Comparison of ENCODE assay signal across 10 cellular contexts in the genomic region with DNA sequence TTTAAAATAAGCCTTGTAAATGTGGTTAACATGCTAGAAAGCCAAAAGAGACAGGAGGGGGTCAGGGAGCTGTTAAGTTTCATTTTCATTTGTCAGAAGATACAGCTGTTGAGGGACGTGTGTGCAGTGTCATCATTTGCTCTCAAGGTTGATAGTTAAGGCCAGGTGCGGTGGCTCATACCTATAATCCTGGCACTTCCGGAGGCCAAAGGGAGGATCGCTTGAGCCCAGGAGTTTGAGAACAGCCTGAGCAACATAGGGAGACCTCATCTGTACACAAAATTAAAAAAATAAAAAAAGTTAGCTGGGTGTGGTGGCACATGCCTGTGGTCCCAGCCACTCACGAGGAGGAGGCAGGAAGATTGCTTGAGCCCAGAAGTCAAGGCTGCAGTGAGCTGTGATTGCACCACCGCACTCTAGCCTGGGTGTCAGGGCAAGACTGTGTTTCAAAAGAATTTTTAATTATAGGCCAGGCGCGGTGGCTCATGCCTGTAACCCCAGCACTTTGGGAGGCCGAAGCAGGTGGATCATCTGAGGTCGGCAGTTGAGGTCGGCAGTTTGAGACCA. TPM values are rescaled to one million over a fixed set of nuclear protein-coding genes. Genes with fewer than 3 reads are reported as not detected.
A peak's percentile ranks its signal among the peaks of the same experiment; 100 is the strongest.
DNase-seq lines count a peak whose midpoint lies in the region; ATAC-seq lines count a peak whose summit lies in the region.
"Had no signal": no experiment of that assay in that cellular context is flagged by ENCODE, and none has a peak within 500 bp of the region (broad histone marks: within the 10 kb centered on the region; RNA-seq: fewer than 3 reads in every experiment).

No MANE protein-coding gene starts in this region.

- peak overlapping the region; percentile 92 for H3K27ac Mint-ChIP-seq in activated CD8-positive, alpha-beta memory T cell treated with anti-CD3 and anti-CD28 coated beads, Interleukin-2, amount 10 ng/mL, durations not matched to agents 7 days and 5 days
- H3K27ac Mint-ChIP-seq in T-cell: peak overlapping the region; percentile 61 to 80
- peak overlapping the region; percentile 90 for H3K27ac Mint-ChIP-seq in stimulated activated effector memory CD8-positive, alpha-beta T cell treated with anti-CD3 and anti-CD28 coated beads, Interleukin-12 subunit alpha, Interleukin-12 subunit beta, amount 100 ng/mL, for 72 hours

- CTCF ChIA-PET in activated CD8-positive, alpha-beta memory T cell treated with anti-CD3 and anti-CD28 coated beads, Interleukin-2, amount 10 ng/mL, durations not matched to agents 7 days and 5 days (lab: Charles Lee): interaction anchor here (1.2 to 1.6 kb wide), 3 partner anchors 21 to 107 kb away, joined by 5 to 6 read pairs (median 5); a partner anchor contains a TSS
- CTCF ChIA-PET in T-cell (lab: Charles Lee): no interaction called here

- DNase-seq in activated CD8-positive, alpha-beta memory T cell treated with anti-CD3 and anti-CD28 coated beads, Interleukin-2, amount 10 ng/mL, durations not matched to agents 7 days and 5 days: peak; percentile 64
- no peak for DNase-seq in activated CD8-positive, alpha-beta memory T cell treated with anti-CD3 and anti-CD28 coated beads, Interleukin-2, amount 50 U/mL, for 48 hours
- peak in 21 of 34 experiments; percentile 5 to 42 (median 19) for DNase-seq in T-cell
- DNase-seq in stimulated activated effector memory CD8-positive, alpha-beta T cell treated with anti-CD3 and anti-CD28 coated beads, Interleukin-12 subunit alpha, Interleukin-12 subunit beta, amount 100 ng/mL, for 72 hours (ENCODE audit: low spot score in 2 of 2): peak in 1 of 2 donors; percentile 59
- no peak for DNase-seq in amniotic stem cell (lab: John Stamatoyannopoulos, UW)
- DNase-seq in left lobe of liver (ENCODE audit: low spot score): no peak
- DNase-seq in stimulated activated CD4-positive, alpha-beta T cell treated with anti-CD3 and anti-CD28 coated beads, Interleukin-4, amount 100 ng/mL, for 24 hours: no peak
- DNase-seq: NCI-H1694 treated with DMSO at 0.1 percent for 48 hours, right cardiac atrium had no signal

- ATAC-seq in activated CD8-positive, alpha-beta memory T cell treated with anti-CD3 and anti-CD28 coated beads, Interleukin-2, amount 10 ng/mL, durations not matched to agents 7 days and 5 days: peak; percentile 91
- peak; percentile 89 for ATAC-seq in HG02678 (IDR thresholded peaks at IDR 0.05; ENCODE audit: unreplicated experiment)
- peak; percentile 30 to 74 (median 48) for ATAC-seq in T-cell (replicated peaks in 1 of 4)
- ATAC-seq in stimulated activated effector memory CD8-positive, alpha-beta T cell treated with anti-CD3 and anti-CD28 coated beads, Interleukin-12 subunit alpha, Interleukin-12 subunit beta, amount 100 ng/mL, for 72 hours: peak; percentile 73
- no peak for ATAC-seq in left lobe of liver
- ATAC-seq: right cardiac atrium had no signal

- peaks cover 37% of the 10 kb centered on the region for H3K36me3 Mint-ChIP-seq in activated CD8-positive, alpha-beta memory T cell treated with anti-CD3 and anti-CD28 coated beads, Interleukin-2, amount 10 ng/mL, durations not matched to agents 7 days and 5 days
- peaks cover 30% of the 10 kb centered on the region for H3K36me3 Mint-ChIP-seq in T-cell
- H3K36me3 Mint-ChIP-seq in stimulated activated effector memory CD8-positive, alpha-beta T cell treated with anti-CD3 and anti-CD28 coated beads, Interleukin-12 subunit alpha, Interleukin-12 subunit beta, amount 100 ng/mL, for 72 hours: peaks cover 78% of the 10 kb centered on the region

- peaks cover 45% of the 10 kb centered on the region for H3K4me1 Mint-ChIP-seq in activated CD8-positive, alpha-beta memory T cell treated with anti-CD3 and anti-CD28 coated beads, Interleukin-2, amount 10 ng/mL, durations not matched to agents 7 days and 5 days
- peaks cover 26 to 28% (median 26%) of the 10 kb centered on the region in 3 donors for H3K4me1 Mint-ChIP-seq in T-cell
- peaks cover 34% of the 10 kb centered on the region for H3K4me1 Mint-ChIP-seq in stimulated activated effector memory CD8-positive, alpha-beta T cell treated with anti-CD3 and anti-CD28 coated beads, Interleukin-12 subunit alpha, Interleukin-12 subunit beta, amount 100 ng/mL, for 72 hours

- peak overlapping the region; percentile 48 for H3K4me3 Mint-ChIP-seq in activated CD8-positive, alpha-beta memory T cell treated with anti-CD3 and anti-CD28 coated beads, Interleukin-2, amount 10 ng/mL, durations not matched to agents 7 days and 5 days
- peak overlapping the region; percentile 21 to 34 (median 25) for H3K4me3 Mint-ChIP-seq in T-cell
- H3K4me3 Mint-ChIP-seq in stimulated activated effector memory CD8-positive, alpha-beta T cell treated with anti-CD3 and anti-CD28 coated beads, Interleukin-12 subunit alpha, Interleukin-12 subunit beta, amount 100 ng/mL, for 72 hours: peak overlapping the region; percentile 65

- H3K27me3 Mint-ChIP-seq in activated CD8-positive, alpha-beta memory T cell treated with anti-CD3 and anti-CD28 coated beads, Interleukin-2, amount 10 ng/mL, durations not matched to agents 7 days and 5 days: no peaks in the 10 kb centered on the region
- H3K27me3 Mint-ChIP-seq in T-cell: no peaks in the 10 kb centered on the region

- H3K9me3 Mint-ChIP-seq in activated CD8-positive, alpha-beta memory T cell treated with anti-CD3 and anti-CD28 coated beads, Interleukin-2, amount 10 ng/mL, durations not matched to agents 7 days and 5 days (ENCODE audit: low read depth): no peaks in the 10 kb centered on the region
- no peaks in the 10 kb centered on the region for H3K9me3 Mint-ChIP-seq in T-cell
- H3K9me3 Mint-ChIP-seq in stimulated activated effector memory CD8-positive, alpha-beta T cell treated with anti-CD3 and anti-CD28 coated beads, Interleukin-12 subunit alpha, Interleukin-12 subunit beta, amount 100 ng/mL, for 72 hours: no peaks in the 10 kb centered on the region

- POLR2A ChIA-PET in T-cell (lab: Charles Lee): no interaction called here

RNA-seq across cellular contexts. Expression of a gene that starts 22.7 kb away (rescaled TPM):
- total RNA-seq in activated CD8-positive, alpha-beta memory T cell treated with anti-CD3 and anti-CD28 coated beads, Interleukin-2, amount 10 ng/mL, durations not matched to agents 7 days and 5 days: 10 to 100 TPM; 70.5 to 75.8 TPM
- total RNA-seq in T-cell: 10 to 100 TPM; 34.6 to 53.3 (median 42.7) TPM
- 22.7 TPM for total RNA-seq in left lobe of liver

RNA-seq across cellular contexts. Expression of a gene that starts 23.3 kb away (rescaled TPM):
- total RNA-seq in activated CD8-positive, alpha-beta memory T cell treated with anti-CD3 and anti-CD28 coated beads, Interleukin-2, amount 10 ng/mL, durations not matched to agents 7 days and 5 days: 100 to 1,000 TPM; 284 to 336 TPM
- total RNA-seq in T-cell (100 to 1,000 TPM; 150 to 162 (median 158) TPM), left lobe of liver (52.3 TPM)

Comparison
In these comparisons a context has a peak if more than half of its experiments do, and no peak if none do; other contexts are left out.
1. DNase-seq: peak in activated CD8-positive, alpha-beta memory T cell treated with anti-CD3 and anti-CD28 coated beads, Interleukin-2, amount 10 ng/mL, durations not matched to agents 7 days and 5 days (single experiment) and T-cell (21 of 34); none in activated CD8-positive, alpha-beta memory T cell treated with anti-CD3 and anti-CD28 coated beads, Interleukin-2, amount 50 U/mL, for 48 hours (single experiment), amniotic stem cell (single experiment), left lobe of liver (single experiment) and stimulated activated CD4-positive, alpha-beta T cell treated with anti-CD3 and anti-CD28 coated beads, Interleukin-4, amount 100 ng/mL, for 24 hours (single experiment).
2. Peak in every context shown above with its lines, with median percentiles within 50 percentile points of each other: H3K27ac Mint-ChIP-seq and H3K4me3 Mint-ChIP-seq.